In the genomic region with DNA sequence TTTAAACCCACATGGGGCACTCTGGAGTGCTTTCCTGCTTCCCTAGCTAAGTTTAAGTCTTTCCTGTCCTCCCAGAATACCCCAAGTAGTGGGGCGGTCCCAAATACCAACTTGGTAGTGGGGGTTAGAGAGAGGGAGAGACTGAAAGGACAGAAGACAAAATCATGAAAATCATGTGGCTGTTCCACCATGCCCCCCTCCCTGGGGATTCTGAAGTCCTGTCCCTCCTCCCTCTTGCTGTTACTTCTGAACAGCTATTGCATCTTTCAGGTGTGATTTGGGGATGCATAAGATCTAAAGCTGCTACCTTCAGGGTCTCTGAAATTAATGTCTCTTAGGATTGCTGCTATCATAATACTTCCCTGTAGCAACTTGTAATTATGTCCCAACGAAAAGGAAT, we compare ENCODE assay signal across 2 cellular contexts.
TF ChIP-seq lines count a peak whose summit lies in the region.

No MANE protein-coding gene starts in this region.

TF ChIP-seq in GM23338, 12 proteins besides CTCF, POLR2A, EP300 and RAD21:
- TF ChIP-seq POLR2AphosphoS5 (IDR thresholded peaks at IDR 0.05; ENCODE audit: low read depth), result no peak

TF ChIP-seq in IMR-90, 13 proteins besides CTCF, POLR2A, EP300 and RAD21:
- TF ChIP-seq BHLHE40 (IDR thresholded peaks at IDR 0.05; ENCODE audit: low read depth, low read length), result no peak
- TF ChIP-seq CHD1 (IDR thresholded peaks at IDR 0.05; ENCODE audit: low read depth, low read length), result no peak
- no peak for TF ChIP-seq MXI1 (IDR thresholded peaks at IDR 0.05; ENCODE audit: borderline replicate concordance, low read depth, low read length)
- TF ChIP-seq FOS (IDR thresholded peaks at IDR 0.05; ENCODE audit: low read depth, low read length), result no peak
